ENCODE assay signal across 1 cellular context in genomic region chr19:40333083-40333482, GRCh38.
TF ChIP-seq lines count a peak whose summit lies in the region.

No MANE protein-coding gene starts in this region.

TF ChIP-seq in HEK293, 187 proteins besides CTCF, POLR2A, EP300 and RAD21 (continued from another document and continues in another):
- peak; percentile 91 for TF ChIP-seq ZBTB11 (tag by site-specific recombination; conservative IDR thresholded peaks at IDR 0.05; ENCODE audit: low read depth)
- TF ChIP-seq ZNF23 (tag by site-specific recombination; IDR thresholded peaks at IDR 0.05; ENCODE audit: borderline replicate concordance), result peak; percentile 50; the same call in 1 of the 2 replicates
- peak; percentile 82; the same call in 1 of the 2 replicates for TF ChIP-seq ZNF292 (tag by site-specific recombination; IDR thresholded peaks at IDR 0.05; ENCODE audit: borderline replicate concordance, low read depth)
- TF ChIP-seq ZNF140 (tag by site-specific recombination; IDR thresholded peaks at IDR 0.05), result peak; percentile 99
- TF ChIP-seq ZNF514 (tag by site-specific recombination; IDR thresholded peaks at IDR 0.05), result peak; percentile 94
- peak; percentile 70; the same call in 1 of the 2 replicates for TF ChIP-seq ZNF121 (tag by site-specific recombination; IDR thresholded peaks at IDR 0.05)
- TF ChIP-seq OVOL3 (tag by site-specific recombination; IDR thresholded peaks at IDR 0.05), result peak; percentile 83; the same call in 1 of the 2 replicates
- TF ChIP-seq ZNF19 (tag by site-specific recombination; IDR thresholded peaks at IDR 0.05; ENCODE audit: low read depth), result peak; percentile 91
- peak; percentile 84 for TF ChIP-seq ZNF704 (tag by site-specific recombination; IDR thresholded peaks at IDR 0.05)
- peak; percentile 71; the same call in 1 of the 2 replicates for TF ChIP-seq ZNF354C (tag by site-specific recombination; IDR thresholded peaks at IDR 0.05; ENCODE audit: borderline replicate concordance, low read depth)
- peak; percentile 72; the same call in 1 of the 2 replicates for TF ChIP-seq ZSCAN23 (tag by site-specific recombination; IDR thresholded peaks at IDR 0.05)
- TF ChIP-seq ZNF639 (tag by site-specific recombination; IDR thresholded peaks at IDR 0.05), result peak; percentile 86
- peak; percentile 91 for TF ChIP-seq ZNF623 (tag by site-specific recombination; IDR thresholded peaks at IDR 0.05)
- TF ChIP-seq ZNF629 (tag by site-specific recombination; IDR thresholded peaks at IDR 0.05), result peak; percentile 74
- TF ChIP-seq ZNF501 (tag by site-specific recombination; IDR thresholded peaks at IDR 0.05), result peak; percentile 93
- peak; percentile 89; the same call in 1 of the 2 replicates for TF ChIP-seq ZNF223 (tag by site-specific recombination; IDR thresholded peaks at IDR 0.05)
- TF ChIP-seq ZBTB8A (tag by site-specific recombination; IDR thresholded peaks at IDR 0.05), result peak; percentile 91
- TF ChIP-seq ZXDB (tag by site-specific recombination; IDR thresholded peaks at IDR 0.05), result peak; percentile 91
- peak; percentile 89 for TF ChIP-seq REST (tag by site-specific recombination; IDR thresholded peaks at IDR 0.05)
- peak; percentile 20; the same call in 1 of the 2 replicates for TF ChIP-seq ZNF10 (tag by site-specific recombination; IDR thresholded peaks at IDR 0.05)
- TF ChIP-seq ZNF555 (tag by site-specific recombination; conservative IDR thresholded peaks at IDR 0.05), result peak; percentile 98
- TF ChIP-seq ZNF433 (tag by site-specific recombination; IDR thresholded peaks at IDR 0.05; ENCODE audit: low read depth), result peak; percentile 99
- peak; percentile 82; the same call in 1 of the 2 replicates for TF ChIP-seq KLF7 (tag by site-specific recombination; IDR thresholded peaks at IDR 0.05; ENCODE audit: borderline replicate concordance)
- peak; percentile 97 for TF ChIP-seq ZNF404 (tag by site-specific recombination; IDR thresholded peaks at IDR 0.05)
- TF ChIP-seq ZNF654 (tag by site-specific recombination; IDR thresholded peaks at IDR 0.05; ENCODE audit: low read depth), result peak; percentile 68
- peak; percentile 68; the same call in 1 of the 2 replicates for TF ChIP-seq GFI1B (tag by site-specific recombination; IDR thresholded peaks at IDR 0.05)
- peak; percentile 17; the same call in 1 of the 2 replicates for TF ChIP-seq FEZF1 (tag by site-specific recombination; IDR thresholded peaks at IDR 0.05)
- TF ChIP-seq ZNF202 (tag by site-specific recombination; IDR thresholded peaks at IDR 0.05; ENCODE audit: borderline replicate concordance), result peak; percentile 98
- peak; percentile 87; the same call in 1 of the 2 replicates for TF ChIP-seq ZNF791 (tag by site-specific recombination; IDR thresholded peaks at IDR 0.05)
- TF ChIP-seq ZNF24 (tag by site-specific recombination; IDR thresholded peaks at IDR 0.05), result peak; percentile 65; the same call in 1 of the 2 replicates
- TF ChIP-seq AEBP2 (tag by site-specific recombination; IDR thresholded peaks at IDR 0.05; ENCODE audit: borderline replicate concordance), result peak; percentile 91; the same call in 1 of the 2 replicates
- TF ChIP-seq RBAK (tag by site-specific recombination; IDR thresholded peaks at IDR 0.05), result peak; percentile 87; the same call in 1 of the 2 replicates
- peak; percentile 100 for TF ChIP-seq ZNF394 (tag by site-specific recombination; IDR thresholded peaks at IDR 0.05; ENCODE audit: borderline replicate concordance)
- TF ChIP-seq ZNF157 (tag by site-specific recombination; IDR thresholded peaks at IDR 0.05), result peak; percentile 53; the same call in 1 of the 2 replicates
- TF ChIP-seq ZNF341 (tag by site-specific recombination; IDR thresholded peaks at IDR 0.05; ENCODE audit: low read depth), result peak; percentile 51; the same call in 1 of the 2 replicates
- TF ChIP-seq ZNF580 (tag by site-specific recombination; IDR thresholded peaks at IDR 0.05), result peak; percentile 94
- peak; percentile 76; the same call in 1 of the 2 replicates for TF ChIP-seq ZNF530 (tag by site-specific recombination; IDR thresholded peaks at IDR 0.05; ENCODE audit: low read depth)
- TF ChIP-seq HIC1 (tag by site-specific recombination; IDR thresholded peaks at IDR 0.05), result 0 out of 2 replicates have a peak, but pooled peaks have one; percentile 42
- peak; percentile 37; the same call in 1 of the 2 replicates for TF ChIP-seq SP3 (tag by site-specific recombination; IDR thresholded peaks at IDR 0.05)
- peak; percentile 57; the same call in 1 of the 2 replicates for TF ChIP-seq TSHZ1 (tag by site-specific recombination; IDR thresholded peaks at IDR 0.05; ENCODE audit: borderline replicate concordance)
- TF ChIP-seq MZF1 (tag by site-specific recombination; IDR thresholded peaks at IDR 0.05; ENCODE audit: borderline replicate concordance), result peak; percentile 84; the same call in 1 of the 2 replicates
